Comparison of ENCODE assay signal across 8 cellular contexts in the genomic region with DNA sequence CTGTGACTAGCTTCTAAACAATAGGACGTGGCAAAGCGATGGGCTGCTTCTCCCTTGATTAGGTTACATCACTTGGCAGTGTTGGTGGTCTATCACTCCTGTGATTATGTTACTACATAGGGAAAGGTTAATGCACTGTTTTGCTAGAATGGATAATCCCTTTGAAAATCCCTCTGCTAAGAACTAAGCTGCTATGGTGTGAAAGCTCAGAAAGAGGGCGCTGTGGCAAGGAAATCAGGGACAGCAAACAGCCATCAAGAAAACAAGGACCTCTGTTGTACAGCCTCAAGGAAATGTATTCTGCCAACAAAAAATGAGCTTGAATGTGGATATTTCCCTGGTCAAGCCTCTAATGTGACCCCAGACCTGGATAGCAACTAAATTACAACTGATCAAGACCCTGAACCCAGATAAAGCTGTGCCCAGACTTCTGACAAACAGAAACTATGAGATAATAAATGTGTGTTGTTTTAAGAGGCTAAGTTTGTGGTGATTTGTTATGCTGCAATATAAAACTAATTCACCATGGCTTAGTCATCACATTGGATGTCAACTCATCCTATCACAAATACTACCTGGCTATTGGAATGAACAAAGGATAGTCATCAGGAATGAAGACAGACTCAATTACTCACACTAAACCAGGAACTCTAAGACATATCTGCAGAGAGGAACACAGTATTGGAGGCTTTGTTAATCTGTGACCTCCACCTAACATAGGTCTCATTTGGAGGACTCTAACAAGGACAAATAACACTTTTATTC.
DNase-seq lines count a peak whose midpoint lies in the region; ATAC-seq and TF ChIP-seq lines count a peak whose summit lies in the region.

No MANE protein-coding gene starts in this region.

- no peaks in the 10 kb centered on the region for H3K27me3 Mint-ChIP-seq in activated naive CD8-positive, alpha-beta T cell treated with anti-CD3 and anti-CD28 coated beads, Interleukin-2, amount 50 U/mL, for 24 hours
- H3K27me3 Mint-ChIP-seq in CD4-positive, alpha-beta T cell, result no peaks in the 10 kb centered on the region

- intact Hi-C loops in heart left ventricle (cut with DNase I), result loop anchor here in 2 of 10 donors (10.0 kb wide), 1 partner anchor 420 kb away; no protein-coding TSS in a partner anchor
- intact Hi-C loops in cardiac septum (cut with DNase I), result no loop called here
- intact Hi-C loops in PC-9 (cut with micrococcal nuclease; ENCODE audit: unreplicated experiment), result no loop called here
- intact Hi-C loops in vagina (cut with DNase I), result no loop called here
- intact Hi-C loops in CD4-positive, alpha-beta T cell (cut with DNase I, micrococcal nuclease), result no loop called here

- peak overlapping the region; percentile 17; the same call in 1 of the 2 replicates for H3K4me2 ChIP-seq in PC-9

- H3K27me3 ChIP-seq in heart left ventricle, result no peaks in the 10 kb centered on the region
- H3K27me3 ChIP-seq in PC-9 (ENCODE audit: insufficient read depth, low read depth), result no peaks in the 10 kb centered on the region
- no peaks in the 10 kb centered on the region for H3K27me3 ChIP-seq in foreskin keratinocyte
- no peaks in the 10 kb centered on the region for H3K27me3 ChIP-seq in upper lobe of left lung
- H3K27me3 ChIP-seq in vagina, result no peaks in the 10 kb centered on the region
- no peaks in the 10 kb centered on the region for H3K27me3 ChIP-seq in CD4-positive, alpha-beta T cell (ENCODE audit: control insufficient read depth, insufficient read depth, low read length)

- H3K4me1 ChIP-seq in heart left ventricle, result no peaks in the 10 kb centered on the region
- H3K4me1 ChIP-seq in PC-9 (replicated peaks; ENCODE audit: insufficient read depth), result peaks cover 14% of the 10 kb centered on the region
- peaks cover 12% of the 10 kb centered on the region for H3K4me1 ChIP-seq in foreskin keratinocyte
- no peaks in the 10 kb centered on the region for H3K4me1 ChIP-seq in upper lobe of left lung
- no peaks in the 10 kb centered on the region for H3K4me1 ChIP-seq in vagina

- no peak overlapping the region for H3K4me3 Mint-ChIP-seq in activated naive CD8-positive, alpha-beta T cell treated with anti-CD3 and anti-CD28 coated beads, Interleukin-2, amount 50 U/mL, for 24 hours
- no peak overlapping the region for H3K4me3 Mint-ChIP-seq in CD4-positive, alpha-beta T cell

- H3K4me3 ChIP-seq in heart left ventricle, result no peak overlapping the region
- no peak overlapping the region for H3K4me3 ChIP-seq in PC-9
- no peak overlapping the region for H3K4me3 ChIP-seq in upper lobe of left lung
- no peak overlapping the region for H3K4me3 ChIP-seq in vagina

- no peak for TF ChIP-seq EP300 in upper lobe of left lung (IDR thresholded peaks at IDR 0.05)

- no peaks in the 10 kb centered on the region for H3K36me3 Mint-ChIP-seq in activated naive CD8-positive, alpha-beta T cell treated with anti-CD3 and anti-CD28 coated beads, Interleukin-2, amount 50 U/mL, for 24 hours (ENCODE audit: low read depth)
- no peaks in the 10 kb centered on the region for H3K36me3 Mint-ChIP-seq in CD4-positive, alpha-beta T cell (ENCODE audit: low read depth)

- TF ChIP-seq POLR2A in heart left ventricle (IDR thresholded peaks at IDR 0.05) (no peak), upper lobe of left lung (IDR thresholded peaks at IDR 0.05) (no peak), vagina (IDR thresholded peaks at IDR 0.05) (no peak)

- H3K9me3 Mint-ChIP-seq in activated naive CD8-positive, alpha-beta T cell treated with anti-CD3 and anti-CD28 coated beads, Interleukin-2, amount 50 U/mL, for 24 hours, result no peaks in the 10 kb centered on the region
- H3K9me3 Mint-ChIP-seq in CD4-positive, alpha-beta T cell, result no peaks in the 10 kb centered on the region

- H3K27ac ChIP-seq in heart left ventricle (no peak overlapping the region), PC-9 (peak overlapping the region; percentile 74), foreskin keratinocyte (peak overlapping the region; percentile 95), upper lobe of left lung (no peak overlapping the region), vagina (no peak overlapping the region)
- no peak overlapping the region for H3K27ac ChIP-seq in CD4-positive, alpha-beta T cell (ENCODE audit: low read depth, low read length)

- 33 to 52% (median 45%) methylated on average over 3 of the region's 3 CpGs for whole genome bisulfite sequencing in heart left ventricle, 4 donors
- WGBS in upper lobe of left lung, 2 donors, result 40 to 57% methylated on average over 3 of the region's 3 CpGs

- H3K4me1 Mint-ChIP-seq in activated naive CD8-positive, alpha-beta T cell treated with anti-CD3 and anti-CD28 coated beads, Interleukin-2, amount 50 U/mL, for 24 hours, result no peaks in the 10 kb centered on the region
- no peaks in the 10 kb centered on the region for H3K4me1 Mint-ChIP-seq in CD4-positive, alpha-beta T cell (ENCODE audit: low read depth)

- no TSS peak for BruUV-seq in PC-9 (replicated peaks; lab: Mats Ljungman, UMichigan)

- no peaks in the 10 kb centered on the region for H4K20me1 ChIP-seq in PC-9 (ENCODE audit: insufficient read depth)

- H3K79me2 ChIP-seq in PC-9 (ENCODE audit: low read depth), result no peaks in the 10 kb centered on the region

- 0 out of 2 replicates have a peak, but pooled peaks cover 5% of the 10 kb centered on the region for H3F3A ChIP-seq in PC-9 (ENCODE audit: insufficient read depth, low read depth)

- no peaks in the 10 kb centered on the region for H3K9me2 ChIP-seq in PC-9 (ENCODE audit: insufficient read depth)

- CTCF ChIA-PET in PC-9 (lab: Charles Lee), result interaction anchor here (0.6 to 1.2 kb wide), 2 partner anchors 185 to 1217 kb away, joined by 6 to 11 read pairs; no protein-coding TSS in a partner anchor
- CTCF ChIA-PET in CD4-positive, alpha-beta T cell (lab: Charles Lee), result no interaction called here

- ATAC-seq in heart left ventricle, result peak in 2 of 4 donors; percentile 32 to 41
- ATAC-seq in foreskin keratinocyte, result peak; percentile 99
- ATAC-seq in upper lobe of left lung (ENCODE audit: low FRiP score in 2 of 2), result no peak
- no peak for ATAC-seq in activated naive CD8-positive, alpha-beta T cell treated with anti-CD3 and anti-CD28 coated beads, Interleukin-2, amount 50 U/mL, for 24 hours
- ATAC-seq in CD4-positive, alpha-beta T cell (ENCODE audit: poor library complexity), result no peak

- POLR2A ChIA-PET in PC-9 (lab: Charles Lee; ENCODE audit: unreplicated experiment), result no interaction called here
- POLR2A ChIA-PET in CD4-positive, alpha-beta T cell (lab: Charles Lee), result no interaction called here

- H3K36me3 ChIP-seq in heart left ventricle (no peaks in the 10 kb centered on the region), PC-9 (ENCODE audit: low read depth) (no peaks in the 10 kb centered on the region), upper lobe of left lung (no peaks in the 10 kb centered on the region), vagina (no peaks in the 10 kb centered on the region)

- DNase-seq in heart left ventricle (peak in 2 of 5 donors; percentile 18 to 25), cardiac septum (ENCODE audit: low spot score) (no peak), PC-9 (peak; percentile 2 to 81), foreskin keratinocyte (peak; percentile 89 to 96), upper lobe of left lung (peak in 1 of 2 donors; percentile 26), vagina (ENCODE audit: extremely low spot score in 2 of 2) (no peak)
- no peak for DNase-seq in activated naive CD8-positive, alpha-beta T cell treated with anti-CD3 and anti-CD28 coated beads, Interleukin-2, amount 50 U/mL, for 24 hours
- DNase-seq in CD4-positive, alpha-beta T cell, result no peak

- H3K9me3 ChIP-seq in heart left ventricle (no peaks in the 10 kb centered on the region), PC-9 (ENCODE audit: insufficient read depth, low read depth) (0 out of 2 replicates have a peak, but pooled peaks cover 5% of the 10 kb centered on the region), upper lobe of left lung (no peaks in the 10 kb centered on the region), vagina (no peaks in the 10 kb centered on the region)
- no peaks in the 10 kb centered on the region for H3K9me3 ChIP-seq in CD4-positive, alpha-beta T cell (ENCODE audit: control insufficient read depth, low read length)

- no peak overlapping the region for H3K27ac Mint-ChIP-seq in activated naive CD8-positive, alpha-beta T cell treated with anti-CD3 and anti-CD28 coated beads, Interleukin-2, amount 50 U/mL, for 24 hours
- no peak overlapping the region for H3K27ac Mint-ChIP-seq in CD4-positive, alpha-beta T cell

- no peak overlapping the region for H2AFZ ChIP-seq in PC-9

- peak in 9 of 12 donors; percentile 20 to 59 (median 39) for TF ChIP-seq CTCF in heart left ventricle (IDR thresholded peaks at IDR 0.05)
- TF ChIP-seq CTCF in PC-9 (conservative IDR thresholded peaks at IDR 0.05), result peak; percentile 66
- TF ChIP-seq CTCF in foreskin keratinocyte (conservative IDR thresholded peaks at IDR 0.05), result peak; percentile 76
- TF ChIP-seq CTCF in upper lobe of left lung (IDR thresholded peaks at IDR 0.05), result peak in 4 of 6 experiments; percentile 13 to 37 (median 28)
- TF ChIP-seq CTCF in vagina (IDR thresholded peaks at IDR 0.05), result no peak
- no peak for TF ChIP-seq CTCF in CD4-positive, alpha-beta T cell (IDR thresholded peaks at IDR 0.05)

Comparison
In these comparisons a context has a peak if more than half of its experiments do, and no peak if none do; other contexts are left out.
1. DNase-seq: peak in PC-9 (2 of 2) and foreskin keratinocyte (2 of 2); none in cardiac septum (single experiment), activated naive CD8-positive, alpha-beta T cell treated with anti-CD3 and anti-CD28 coated beads, Interleukin-2, amount 50 U/mL, for 24 hours (single experiment), vagina (0 of 2) and CD4-positive, alpha-beta T cell (0 of 10).
2. H3K27ac ChIP-seq: peak in PC-9 (single experiment) and foreskin keratinocyte (single experiment); none in heart left ventricle (0 of 12), upper lobe of left lung (0 of 4), vagina (single experiment) and CD4-positive, alpha-beta T cell (single experiment).
3. CTCF ChIP-seq: peak in heart left ventricle (9 of 12), PC-9 (single experiment), foreskin keratinocyte (single experiment) and upper lobe of left lung (4 of 6); none in vagina (0 of 3) and CD4-positive, alpha-beta T cell (single experiment).